Comparison of ENCODE assay signal across 14 cellular contexts in the genomic region with DNA sequence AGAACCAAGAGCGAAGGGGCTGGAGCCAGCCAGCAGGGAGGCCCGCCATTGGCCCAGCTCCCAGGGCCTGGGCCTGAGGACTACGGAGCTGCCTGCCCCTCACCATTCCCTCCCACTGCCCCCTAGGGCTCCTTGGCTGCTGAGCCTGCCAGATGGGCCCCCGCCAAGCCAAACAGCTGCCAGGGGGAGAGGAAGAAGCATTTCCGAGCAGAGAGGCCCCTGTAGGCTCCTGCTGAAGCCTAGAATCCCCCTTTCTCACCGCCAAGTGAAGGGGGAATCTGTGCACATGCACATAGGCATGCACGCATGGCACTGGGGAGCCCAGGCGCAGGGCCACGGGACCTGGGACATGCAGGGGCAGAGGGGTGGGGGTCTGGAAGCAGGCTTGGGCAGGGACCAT. TPM values are rescaled to one million over a fixed set of nuclear protein-coding genes. Genes with fewer than 3 reads are reported as not detected.
DNase-seq lines count a peak whose midpoint lies in the region; ATAC-seq and TF ChIP-seq lines count a peak whose summit lies in the region.
"Had no signal": no experiment of that assay in that cellular context is flagged by ENCODE, and none has a peak within 500 bp of the region (broad histone marks: within the 10 kb centered on the region; RNA-seq: fewer than 3 reads in every experiment).

No MANE protein-coding gene starts in this region.

- peak; percentile 12 for ATAC-seq in upper lobe of right lung
- ATAC-seq: A549, T-helper 17 cell had no signal

- H3K4me2 ChIP-seq in hepatocyte = peak overlapping the region; percentile 62
- H3K4me2 ChIP-seq: A549 had no signal

- no peaks in the 10 kb centered on the region for H3K9me3 ChIP-seq in hepatocyte (ENCODE audit: low read depth)
- H3K9me3 ChIP-seq in upper lobe of right lung = no peaks in the 10 kb centered on the region
- H3K9me3 ChIP-seq: A549 had no signal

- DNase-seq in NCI-H82 (lab: John Stamatoyannopoulos, UW) (peak; percentile 55), NCI-H82 treated with DMSO at 0.1 percent for 48 hours (lab: John Stamatoyannopoulos, UW; ENCODE audit: unreplicated experiment) (no peak), astrocyte of the cerebellum (ENCODE audit: low read depth) (peak; percentile 56), hepatocyte (ENCODE audit: low spot score) (peak; percentile 71), upper lobe of right lung (peak; percentile 61), activated gamma-delta T cell treated with Interleukin-2 at 50 U/mL for 16 hours (no peak), Kasumi-1 (lab: John Stamatoyannopoulos, UW) (no peak)
- DNase-seq in activated CD4-positive, CD25-positive, alpha-beta regulatory T cell (lab: John Stamatoyannopoulos, UW) = no peak
- DNase-seq: activated CD4-positive, alpha-beta T cell treated with anti-CD3 and anti-CD28 coated beads, Interleukin-2, amount 50 U/mL, for 48 hours; KG1; stimulated activated CD4-positive, alpha-beta T cell treated with anti-CD3 and anti-CD28 coated beads, Interleukin-2, amount 100 ng/mL, for 48 hours; T-helper 17 cell had no signal

- H3K27me3 ChIP-seq in hepatocyte = no peaks in the 10 kb centered on the region
- H3K27me3 ChIP-seq in upper lobe of right lung = no peaks in the 10 kb centered on the region

- H2AFZ ChIP-seq in hepatocyte = no peak overlapping the region
- H2AFZ ChIP-seq: parathyroid adenoma had no signal

- H3K27ac ChIP-seq in hepatocyte (peak overlapping the region; percentile 55), upper lobe of right lung (no peak overlapping the region)
- H3K27ac ChIP-seq: A549, parathyroid adenoma had no signal

- intact Hi-C loops in upper lobe of right lung (cut with DNase I) = no loop called here

- peaks cover 31% of the 10 kb centered on the region for H3K4me1 ChIP-seq in hepatocyte (ENCODE audit: insufficient read depth)
- peaks cover 14% of the 10 kb centered on the region for H3K4me1 ChIP-seq in upper lobe of right lung
- H3K4me1 ChIP-seq: A549 had no signal

- no peaks in the 10 kb centered on the region for H3K36me3 ChIP-seq in hepatocyte (replicated peaks; ENCODE audit: insufficient read depth, low read depth)
- no peaks in the 10 kb centered on the region for H3K36me3 ChIP-seq in upper lobe of right lung

- H3K4me3 ChIP-seq in astrocyte of the cerebellum (ENCODE audit: low read depth, low read length) = no peak overlapping the region
- H3K4me3 ChIP-seq in hepatocyte = no peak overlapping the region
- H3K4me3 ChIP-seq in upper lobe of right lung = no peak overlapping the region
- H3K4me3 ChIP-seq: A549 had no signal

- in situ Hi-C loops in astrocyte of the cerebellum (cut with HindIII; ENCODE audit: low sequenced_read_pairs) = no loop called here

- WGBS in hepatocyte (ENCODE audit: low lambda C conversion rate, missing lambda C conversion rate) = 58% methylated on average over 9 of the region's 9 CpGs

- H4K20me1 ChIP-seq in hepatocyte (ENCODE audit: insufficient read depth, poor library complexity, severe bottlenecking) = no peaks in the 10 kb centered on the region

- H3K79me2 ChIP-seq in hepatocyte = no peaks in the 10 kb centered on the region
- H3K79me2 ChIP-seq: parathyroid adenoma had no signal

- TF ChIP-seq CTCF in astrocyte of the cerebellum (IDR thresholded peaks at IDR 0.05; ENCODE audit: low read depth, low read length, missing control alignments) = no peak
- TF ChIP-seq CTCF in hepatocyte (IDR thresholded peaks at IDR 0.05; ENCODE audit: poor library complexity) = no peak
- TF ChIP-seq CTCF in upper lobe of right lung (IDR thresholded peaks at IDR 0.05) = no peak

- no peaks in the 10 kb centered on the region for H3K9me2 ChIP-seq in hepatocyte (replicated peaks; ENCODE audit: insufficient read depth)

RNA-seq across cellular contexts. Expression of a gene that starts 28.5 kb away (rescaled TPM):
- total RNA-seq in hepatocyte (46.1 and 53.1 TPM in 2 replicates), upper lobe of right lung (28.1 TPM)
- 68.8 and 71.1 TPM in 2 replicates for polyA plus RNA-seq in hepatocyte

RNA-seq across cellular contexts. Expression of a gene that starts 53.9 kb away (rescaled TPM):
- total RNA-seq in hepatocyte = 165 and 179 TPM in 2 replicates
- 129 and 148 TPM in 2 replicates for polyA plus RNA-seq in hepatocyte
- 231 TPM for total RNA-seq in upper lobe of right lung

Comparison
In these comparisons a context has a peak if more than half of its experiments do, and no peak if none do; other contexts are left out.
1. DNase-seq: peak in NCI-H82 (single experiment), astrocyte of the cerebellum (single experiment), hepatocyte (single experiment) and upper lobe of right lung (single experiment); none in NCI-H82 treated with DMSO at 0.1 percent for 48 hours (single experiment), activated gamma-delta T cell treated with Interleukin-2 at 50 U/mL for 16 hours (single experiment), Kasumi-1 (0 of 2) and activated CD4-positive, CD25-positive, alpha-beta regulatory T cell (0 of 4).